10 cellular contexts compared by ENCODE assay signal in the genomic region with DNA sequence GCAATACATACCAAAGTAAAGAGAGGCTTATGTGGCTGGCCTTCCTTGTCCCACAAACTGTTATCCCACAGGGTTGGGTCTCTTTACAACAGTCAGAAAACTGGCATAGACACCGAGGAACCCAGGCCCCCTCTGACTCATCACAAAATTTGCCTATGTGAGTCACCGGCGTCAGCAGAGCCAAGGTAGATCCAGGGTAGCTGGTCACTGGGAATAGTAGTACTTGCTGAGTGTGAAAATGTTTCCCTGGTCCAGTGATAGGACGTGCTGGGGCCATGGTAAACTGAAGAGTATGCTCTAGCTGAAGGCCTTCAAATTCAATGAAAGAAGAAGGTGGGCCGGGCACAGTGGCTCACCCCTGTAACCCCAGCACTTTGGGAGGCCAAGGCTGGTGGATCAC. TPM values are rescaled to one million over a fixed set of nuclear protein-coding genes. Genes with fewer than 3 reads are reported as not detected.
A peak's percentile ranks its signal among the peaks of the same experiment; 100 is the strongest.
DNase-seq lines count a peak whose midpoint lies in the region; ATAC-seq lines count a peak whose summit lies in the region.
"Had no signal": no experiment of that assay in that cellular context is flagged by ENCODE, and none has a peak within 500 bp of the region (broad histone marks: within the 10 kb centered on the region; RNA-seq: fewer than 3 reads in every experiment).

No MANE protein-coding gene starts in this region.

- DNase-seq in activated CD4-positive, alpha-beta T cell treated with anti-CD3 and anti-CD28 coated beads for 36 hours, result peak; percentile 12
- no peak for DNase-seq in activated CD4-positive, alpha-beta T cell treated with anti-CD3 and anti-CD28 coated beads, Interleukin-2, amount 10 ng/mL, durations not matched to agents 24 days and 14 days
- DNase-seq in RPMI8226 (peak; percentile 67), fibroblast of peridontal ligament (ENCODE audit: extremely low read depth) (peak; percentile 42), SIG-M5 (lab: John Stamatoyannopoulos, UW) (no peak)
- DNase-seq in activated naive CD4-positive, alpha-beta T cell treated with anti-CD3 and anti-CD28 coated beads, Interleukin-2, amount 10 ng/mL, durations not matched to agents 7 days and 5 days, result no peak
- DNase-seq: KG1, NCI-H446 treated with DMSO at 0.1 percent for 48 hours had no signal

- peak; percentile 42 for ATAC-seq in activated CD4-positive, alpha-beta T cell treated with anti-CD3 and anti-CD28 coated beads for 36 hours
- ATAC-seq in stimulated activated memory B cell treated with anti-CD40 and anti-IgM and Interleukin-4, amounts not matched to agents 10 μg/mL and 1 μg/mL and 100 μg/mL, for 72 hours, result no peak
- no peak for ATAC-seq in HG02798 (IDR thresholded peaks at IDR 0.05; ENCODE audit: poor library complexity, unreplicated experiment)

- CTCF ChIA-PET in activated CD4-positive, alpha-beta T cell treated with anti-CD3 and anti-CD28 coated beads for 36 hours (lab: Charles Lee), result no interaction called here
- CTCF ChIA-PET in activated naive CD4-positive, alpha-beta T cell treated with anti-CD3 and anti-CD28 coated beads, Interleukin-2, amount 10 ng/mL, durations not matched to agents 7 days and 5 days (lab: Charles Lee), result no interaction called here

- POLR2A ChIA-PET in activated CD4-positive, alpha-beta T cell treated with anti-CD3 and anti-CD28 coated beads for 36 hours (lab: Charles Lee), result no interaction called here

- no peak overlapping the region for H3K27ac Mint-ChIP-seq in activated CD4-positive, alpha-beta T cell treated with anti-CD3 and anti-CD28 coated beads for 36 hours
- H3K27ac Mint-ChIP-seq in activated CD4-positive, alpha-beta T cell treated with anti-CD3 and anti-CD28 coated beads, Interleukin-2, amount 10 ng/mL, durations not matched to agents 24 days and 14 days, result no peak overlapping the region
- H3K27ac Mint-ChIP-seq in stimulated activated memory B cell treated with anti-CD40 and anti-IgM and Interleukin-4, amounts not matched to agents 10 μg/mL and 1 μg/mL and 100 μg/mL, for 72 hours, result peak overlapping the region; percentile 52
- no peak overlapping the region for H3K27ac Mint-ChIP-seq in activated naive CD4-positive, alpha-beta T cell treated with anti-CD3 and anti-CD28 coated beads, Interleukin-2, amount 10 ng/mL, durations not matched to agents 7 days and 5 days

- H3K36me3 Mint-ChIP-seq in activated CD4-positive, alpha-beta T cell treated with anti-CD3 and anti-CD28 coated beads for 36 hours (ENCODE audit: low read depth), result no peaks in the 10 kb centered on the region
- no peaks in the 10 kb centered on the region for H3K36me3 Mint-ChIP-seq in activated CD4-positive, alpha-beta T cell treated with anti-CD3 and anti-CD28 coated beads, Interleukin-2, amount 10 ng/mL, durations not matched to agents 24 days and 14 days (ENCODE audit: low read depth)
- no peaks in the 10 kb centered on the region for H3K36me3 Mint-ChIP-seq in stimulated activated memory B cell treated with anti-CD40 and anti-IgM and Interleukin-4, amounts not matched to agents 10 μg/mL and 1 μg/mL and 100 μg/mL, for 72 hours
- no peaks in the 10 kb centered on the region for H3K36me3 Mint-ChIP-seq in activated naive CD4-positive, alpha-beta T cell treated with anti-CD3 and anti-CD28 coated beads, Interleukin-2, amount 10 ng/mL, durations not matched to agents 7 days and 5 days

- no peak overlapping the region for H3K4me3 Mint-ChIP-seq in activated CD4-positive, alpha-beta T cell treated with anti-CD3 and anti-CD28 coated beads for 36 hours
- H3K4me3 Mint-ChIP-seq in activated CD4-positive, alpha-beta T cell treated with anti-CD3 and anti-CD28 coated beads, Interleukin-2, amount 10 ng/mL, durations not matched to agents 24 days and 14 days, result no peak overlapping the region
- no peak overlapping the region for H3K4me3 Mint-ChIP-seq in stimulated activated memory B cell treated with anti-CD40 and anti-IgM and Interleukin-4, amounts not matched to agents 10 μg/mL and 1 μg/mL and 100 μg/mL, for 72 hours
- H3K4me3 Mint-ChIP-seq in activated naive CD4-positive, alpha-beta T cell treated with anti-CD3 and anti-CD28 coated beads, Interleukin-2, amount 10 ng/mL, durations not matched to agents 7 days and 5 days, result no peak overlapping the region

- no peaks in the 10 kb centered on the region for H3K9me3 Mint-ChIP-seq in activated CD4-positive, alpha-beta T cell treated with anti-CD3 and anti-CD28 coated beads for 36 hours (ENCODE audit: low read depth)
- H3K9me3 Mint-ChIP-seq in activated CD4-positive, alpha-beta T cell treated with anti-CD3 and anti-CD28 coated beads, Interleukin-2, amount 10 ng/mL, durations not matched to agents 24 days and 14 days, result no peaks in the 10 kb centered on the region
- H3K9me3 Mint-ChIP-seq in stimulated activated memory B cell treated with anti-CD40 and anti-IgM and Interleukin-4, amounts not matched to agents 10 μg/mL and 1 μg/mL and 100 μg/mL, for 72 hours, result peaks cover 2% of the 10 kb centered on the region
- H3K9me3 Mint-ChIP-seq in activated naive CD4-positive, alpha-beta T cell treated with anti-CD3 and anti-CD28 coated beads, Interleukin-2, amount 10 ng/mL, durations not matched to agents 7 days and 5 days, result peaks cover 2% of the 10 kb centered on the region

- intact Hi-C loops in activated CD4-positive, alpha-beta T cell treated with anti-CD3 and anti-CD28 coated beads for 36 hours (cut with DNase I, micrococcal nuclease), result no loop called here
- intact Hi-C loops in activated CD4-positive, alpha-beta T cell treated with anti-CD3 and anti-CD28 coated beads, Interleukin-2, amount 10 ng/mL, durations not matched to agents 24 days and 14 days (cut with micrococcal nuclease), result no loop called here

- H3K4me1 Mint-ChIP-seq in activated CD4-positive, alpha-beta T cell treated with anti-CD3 and anti-CD28 coated beads for 36 hours, result no peaks in the 10 kb centered on the region
- H3K4me1 Mint-ChIP-seq in activated CD4-positive, alpha-beta T cell treated with anti-CD3 and anti-CD28 coated beads, Interleukin-2, amount 10 ng/mL, durations not matched to agents 24 days and 14 days, result no peaks in the 10 kb centered on the region
- H3K4me1 Mint-ChIP-seq in stimulated activated memory B cell treated with anti-CD40 and anti-IgM and Interleukin-4, amounts not matched to agents 10 μg/mL and 1 μg/mL and 100 μg/mL, for 72 hours, result peaks cover 22% of the 10 kb centered on the region
- no peaks in the 10 kb centered on the region for H3K4me1 Mint-ChIP-seq in activated naive CD4-positive, alpha-beta T cell treated with anti-CD3 and anti-CD28 coated beads, Interleukin-2, amount 10 ng/mL, durations not matched to agents 7 days and 5 days

- no peaks in the 10 kb centered on the region for H3K27me3 Mint-ChIP-seq in activated CD4-positive, alpha-beta T cell treated with anti-CD3 and anti-CD28 coated beads for 36 hours
- peaks cover 2% of the 10 kb centered on the region for H3K27me3 Mint-ChIP-seq in activated CD4-positive, alpha-beta T cell treated with anti-CD3 and anti-CD28 coated beads, Interleukin-2, amount 10 ng/mL, durations not matched to agents 24 days and 14 days
- no peaks in the 10 kb centered on the region for H3K27me3 Mint-ChIP-seq in stimulated activated memory B cell treated with anti-CD40 and anti-IgM and Interleukin-4, amounts not matched to agents 10 μg/mL and 1 μg/mL and 100 μg/mL, for 72 hours
- H3K27me3 Mint-ChIP-seq in activated naive CD4-positive, alpha-beta T cell treated with anti-CD3 and anti-CD28 coated beads, Interleukin-2, amount 10 ng/mL, durations not matched to agents 7 days and 5 days, result no peaks in the 10 kb centered on the region

RNA-seq across cellular contexts. Expression of a gene that starts 27.1 kb away (rescaled TPM):
- 10 to 100 TPM; 15.6 to 20.3 TPM for total RNA-seq in activated CD4-positive, alpha-beta T cell treated with anti-CD3 and anti-CD28 coated beads for 36 hours
- total RNA-seq in activated CD4-positive, alpha-beta T cell treated with anti-CD3 and anti-CD28 coated beads, Interleukin-2, amount 10 ng/mL, durations not matched to agents 24 days and 14 days, result 23.3 TPM in 2 replicates

Comparison
In these comparisons a context has a peak if more than half of its experiments do, and no peak if none do; other contexts are left out.
1. DNase-seq: peak in activated CD4-positive, alpha-beta T cell treated with anti-CD3 and anti-CD28 coated beads for 36 hours (single experiment), RPMI8226 (single experiment) and fibroblast of peridontal ligament (single experiment); none in activated CD4-positive, alpha-beta T cell treated with anti-CD3 and anti-CD28 coated beads, Interleukin-2, amount 10 ng/mL, durations not matched to agents 24 days and 14 days (single experiment), SIG-M5 (single experiment) and activated naive CD4-positive, alpha-beta T cell treated with anti-CD3 and anti-CD28 coated beads, Interleukin-2, amount 10 ng/mL, durations not matched to agents 7 days and 5 days (single experiment).